Comparison of ENCODE assay signal across 1 cellular context in genomic region chr14:91968280-91968679, GRCh38.
TF ChIP-seq lines count a peak whose summit lies in the region.

No MANE protein-coding gene starts in this region.

TF ChIP-seq in WTC11, 78 proteins besides CTCF, POLR2A, EP300 and RAD21 (continued from another document):
- TF ChIP-seq E2F5 (CRISPR knock-in tag; IDR thresholded peaks at IDR 0.05) = no peak
